In the genomic region with DNA sequence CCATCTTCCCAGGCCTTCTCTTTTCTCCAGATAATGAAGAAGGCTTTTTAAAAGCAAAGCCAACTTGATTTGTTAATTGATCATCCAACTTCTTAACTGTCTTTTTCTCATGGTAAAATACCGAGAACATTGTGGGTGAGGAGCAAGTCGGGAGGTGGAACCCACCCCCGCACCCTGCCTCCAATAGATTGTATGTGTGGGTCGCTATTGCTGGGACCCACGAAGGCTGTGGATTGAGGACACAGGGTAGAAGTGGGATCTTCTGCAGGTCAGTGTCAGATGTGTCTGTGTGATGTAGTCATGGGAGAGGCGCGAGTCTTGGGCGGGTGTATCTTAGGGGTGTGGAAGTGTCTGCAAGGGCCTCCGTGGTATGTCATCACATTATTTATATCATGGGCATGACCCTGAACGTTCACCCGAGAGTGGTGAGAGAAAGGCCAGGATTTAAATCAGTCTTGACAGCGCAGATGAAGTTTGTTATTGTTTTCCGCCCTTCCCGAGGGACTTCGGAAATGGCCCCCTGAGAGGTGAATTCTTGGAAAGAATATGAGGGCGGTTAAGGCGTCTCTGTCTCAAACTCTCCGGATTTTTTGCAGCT, we compare ENCODE assay signal across 8 cellular contexts. TPM values are rescaled to one million over a fixed set of nuclear protein-coding genes. Genes with fewer than 3 reads are reported as not detected.
A peak's percentile ranks its signal among the peaks of the same experiment; 100 is the strongest.
DNase-seq lines count a peak whose midpoint lies in the region; ATAC-seq and TF ChIP-seq lines count a peak whose summit lies in the region.

No MANE protein-coding gene starts in this region.

- H3K4me3 ChIP-seq in AG04450 (ENCODE audit: low read depth, low read length): peak overlapping the region; percentile 77
- H3K4me3 ChIP-seq in ascending aorta: peak overlapping the region; percentile 87 to 90
- peak overlapping the region; percentile 80 for H3K4me3 ChIP-seq in iPS-18c (ENCODE audit: insufficient read depth, low read depth, low read length)

- H3K36me3 ChIP-seq in ascending aorta: no peaks in the 10 kb centered on the region

- intact Hi-C loops in ascending aorta (cut with DNase I): loop anchor here (5.0 to 10.0 kb wide), 3 partner anchors 236 to 993 kb away; a partner anchor contains a TSS

- no peaks in the 10 kb centered on the region; the same call in 1 of the 2 replicates for H3K9me3 ChIP-seq in AG04450 (ENCODE audit: control insufficient read depth, insufficient read depth, low read length)
- no peaks in the 10 kb centered on the region for H3K9me3 ChIP-seq in ascending aorta
- no peaks in the 10 kb centered on the region for H3K9me3 ChIP-seq in iPS-18c (ENCODE audit: control insufficient read depth, insufficient read depth, low read length)

- POLR2A ChIA-PET in AG04450 (lab: Yijun Ruan, JAX): interaction anchor here (0.9 to 1.6 kb wide), 4 partner anchors 9 to 77 kb away, joined by 3 to 8 read pairs (median 4); a partner anchor contains a TSS

- H3K27ac ChIP-seq in AG04450 (ENCODE audit: low read depth, low read length) (peak overlapping the region; percentile 25), ascending aorta (peak overlapping the region; percentile 36 to 54)

- CTCF ChIA-PET in AG04450 (lab: Charles Lee): interaction anchor here (0.6 to 4.3 kb wide), 5 partner anchors 10 to 97 kb away, joined by 3 to 26 read pairs (median 4); a partner anchor contains a TSS

- peaks cover 0 to 3% of the 10 kb centered on the region in 2 donors for H3K4me1 ChIP-seq in ascending aorta

- DNase-seq in AG04450 (ENCODE audit: low read depth, low spot score): no peak
- DNase-seq in NOMO-1 treated with dmso at 0.1 percent for 144 hours (lab: John Stamatoyannopoulos, UW; ENCODE audit: unreplicated experiment): peak; percentile 49
- DNase-seq in ascending aorta (ENCODE audit: low spot score in 2 of 2): peak; percentile 12 to 68
- peak; percentile 12 to 33 for DNase-seq in stimulated activated CD4-positive, alpha-beta T cell treated with anti-CD3 and anti-CD28 coated beads, Interleukin-2, amount 100 ng/mL, for 24 hours
- DNase-seq in NCI-H2196 (lab: John Stamatoyannopoulos, UW; ENCODE audit: unreplicated experiment): no peak

- peak; percentile 12 for ATAC-seq in GM21381 (IDR thresholded peaks at IDR 0.05; ENCODE audit: unreplicated experiment)
- no peak for ATAC-seq in GM21515 (IDR thresholded peaks at IDR 0.05; ENCODE audit: unreplicated experiment)

- no peaks in the 10 kb centered on the region for H3K27me3 ChIP-seq in AG04450 (ENCODE audit: control insufficient read depth, insufficient read depth, low read length)
- H3K27me3 ChIP-seq in ascending aorta: no peaks in the 10 kb centered on the region

- no peak for TF ChIP-seq CTCF in AG04450 (IDR thresholded peaks at IDR 0.05; ENCODE audit: low read depth, low read length)
- no peak for TF ChIP-seq CTCF in ascending aorta (IDR thresholded peaks at IDR 0.05)

RNA-seq across cellular contexts. Expression of a gene that starts 0.5 kb away (rescaled TPM):
- 4.2 and 4.6 TPM in 2 replicates for polyA plus RNA-seq in AG04450 (2011; rRNA removed)
- 4.6 and 5.3 TPM in 2 replicates for polyA minus RNA-seq in AG04450 (2011; rRNA and poly(A)+ RNA removed)
- total RNA-seq in ascending aorta: 6.1 TPM

RNA-seq across cellular contexts. Expression of a gene that starts 58.7 kb away (rescaled TPM):
- 43.3 and 59.8 TPM in 2 replicates for polyA plus RNA-seq in AG04450 (2011; rRNA removed)
- 25.0 and 25.2 TPM in 2 replicates for polyA minus RNA-seq in AG04450 (2011; rRNA and poly(A)+ RNA removed)
- total RNA-seq in ascending aorta: 7.3 TPM

Comparison
In these comparisons a context has a peak if more than half of its experiments do, and no peak if none do; other contexts are left out.
1. DNase-seq: peak in NOMO-1 treated with dmso at 0.1 percent for 144 hours (single experiment), ascending aorta (2 of 2) and stimulated activated CD4-positive, alpha-beta T cell treated with anti-CD3 and anti-CD28 coated beads, Interleukin-2, amount 100 ng/mL, for 24 hours (2 of 2); none in AG04450 (single experiment) and NCI-H2196 (single experiment).
2. Peak in every context shown above with its lines, with median percentiles within 50 percentile points of each other: H3K4me3 ChIP-seq.